ENCODE assay signal across 22 cellular contexts in genomic region chr6:44859901-44860410, GRCh38.
"Had no signal": no experiment of that assay in that cellular context is flagged by ENCODE, and none has a peak within 500 bp of the region (broad histone marks: within the 10 kb centered on the region; RNA-seq: fewer than 3 reads in every experiment).

No MANE protein-coding gene starts in this region.

- H3K4me3 Mint-ChIP-seq: activated naive CD4-positive, alpha-beta T cell treated with anti-CD3 and anti-CD28 coated beads for 36 hours; activated naive CD8-positive, alpha-beta T cell treated with anti-CD3 and anti-CD28 coated beads, Interleukin-2, amount 50 U/mL, for 24 hours; activated T-cell treated with anti-CD3 and anti-CD28 coated beads, Interleukin-2, amount 50 U/mL, for 24 hours; memory B cell; naive B cell; stimulated activated memory B cell treated with anti-CD40 and anti-IgM and Interleukin-4, amounts not matched to agents 10 μg/mL and 1 μg/mL and 100 μg/mL, for 72 hours had no signal

- DNase-seq: activated CD4-positive, alpha-beta T cell treated with anti-CD3 and anti-CD28 coated beads, Interleukin-2, amount 50 U/mL, for 4 hours; activated CD8-positive, alpha-beta memory T cell treated with anti-CD3 and anti-CD28 coated beads for 24 hours; activated CD8-positive, alpha-beta memory T cell treated with anti-CD3 and anti-CD28 coated beads, Interleukin-2, amount 50 U/mL, for 4 hours; activated naive CD4-positive, alpha-beta T cell treated with anti-CD3 and anti-CD28 coated beads for 36 hours; activated naive CD8-positive, alpha-beta T cell treated with anti-CD3 and anti-CD28 coated beads, Interleukin-2, amount 50 U/mL, for 24 hours; activated T-cell treated with anti-CD3 and anti-CD28 coated beads, Interleukin-2, amount 50 U/mL, for 24 hours; anterior cingulate cortex; body of pancreas; cortex of kidney; heart right ventricle; left colon; mucosa of descending colon; naive B cell; nucleus accumbens; right cardiac atrium; transverse colon had no signal

- H3K9ac ChIP-seq: parathyroid adenoma had no signal

- H3K27ac ChIP-seq: body of pancreas, cardiac muscle cell, epithelial cell of prostate, heart right ventricle, parathyroid adenoma, skin epidermis, transverse colon had no signal

- H3K27ac Mint-ChIP-seq: activated naive CD4-positive, alpha-beta T cell treated with anti-CD3 and anti-CD28 coated beads for 36 hours; activated naive CD8-positive, alpha-beta T cell treated with anti-CD3 and anti-CD28 coated beads, Interleukin-2, amount 50 U/mL, for 24 hours; activated T-cell treated with anti-CD3 and anti-CD28 coated beads, Interleukin-2, amount 50 U/mL, for 24 hours; memory B cell; naive B cell; stimulated activated memory B cell treated with anti-CD40 and anti-IgM and Interleukin-4, amounts not matched to agents 10 μg/mL and 1 μg/mL and 100 μg/mL, for 72 hours had no signal

- H3K4me3 ChIP-seq: body of pancreas, cardiac muscle cell, heart right ventricle, mucosa of descending colon, skin epidermis, transverse colon had no signal

- H3K9me3 ChIP-seq: transverse colon had no signal

- H3K27me3 Mint-ChIP-seq: activated naive CD8-positive, alpha-beta T cell treated with anti-CD3 and anti-CD28 coated beads, Interleukin-2, amount 50 U/mL, for 24 hours; activated T-cell treated with anti-CD3 and anti-CD28 coated beads, Interleukin-2, amount 50 U/mL, for 24 hours; memory B cell; naive B cell; stimulated activated memory B cell treated with anti-CD40 and anti-IgM and Interleukin-4, amounts not matched to agents 10 μg/mL and 1 μg/mL and 100 μg/mL, for 72 hours had no signal

- ATAC-seq: activated naive CD8-positive, alpha-beta T cell treated with anti-CD3 and anti-CD28 coated beads, Interleukin-2, amount 50 U/mL, for 24 hours; body of pancreas; heart right ventricle; left colon; mucosa of descending colon; right cardiac atrium; stimulated activated memory B cell treated with anti-CD40 and anti-IgM and Interleukin-4, amounts not matched to agents 10 μg/mL and 1 μg/mL and 100 μg/mL, for 72 hours had no signal

- H2AFZ ChIP-seq: parathyroid adenoma had no signal

- H3K79me2 ChIP-seq: parathyroid adenoma had no signal

- H3K4me1 Mint-ChIP-seq: stimulated activated memory B cell treated with anti-CD40 and anti-IgM and Interleukin-4, amounts not matched to agents 10 μg/mL and 1 μg/mL and 100 μg/mL, for 72 hours had no signal

- H3K27me3 ChIP-seq: body of pancreas, cardiac muscle cell, heart right ventricle, transverse colon had no signal

- H3K36me3 ChIP-seq: cardiac muscle cell, heart right ventricle, transverse colon had no signal

- H3K4me1 ChIP-seq: body of pancreas, parathyroid adenoma had no signal
